1 cellular context compared by ENCODE assay signal in genomic region chr6:149927025-149927424, GRCh38. TPM values are rescaled to one million over a fixed set of nuclear protein-coding genes. Genes with fewer than 3 reads are reported as not detected.
"Had no signal": no experiment of that assay in that cellular context is flagged by ENCODE, and none has a peak within 500 bp of the region (broad histone marks: within the 10 kb centered on the region; RNA-seq: fewer than 3 reads in every experiment).

No MANE protein-coding gene starts in this region.

RNA-seq across cellular contexts. Expression of gene ULBP1, which starts 36.7 kb away (rescaled TPM):
- total RNA-seq: MCF 10A had no signal
